ENCODE assay signal across 9 cellular contexts in the genomic region with DNA sequence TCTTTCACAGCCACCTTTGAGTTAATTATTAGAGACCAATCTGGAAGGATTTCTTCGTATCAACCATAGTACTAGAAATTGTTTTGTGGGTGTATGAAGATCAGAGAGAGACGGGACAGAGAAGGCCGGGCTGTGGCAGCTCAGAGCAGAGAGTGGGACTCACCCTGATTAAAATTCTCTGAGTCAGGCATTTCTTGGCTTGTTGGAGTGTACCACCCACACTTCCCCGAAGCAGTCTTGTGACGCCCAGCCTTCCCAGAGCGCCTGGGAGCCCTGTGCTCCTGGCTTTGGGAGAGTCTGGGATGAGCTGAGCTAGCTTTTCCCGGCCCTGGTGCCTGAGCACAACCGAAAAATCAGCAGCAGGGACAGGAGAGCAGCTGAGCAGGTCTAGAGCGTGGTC. TPM values are rescaled to one million over a fixed set of nuclear protein-coding genes. Genes with fewer than 3 reads are reported as not detected.
DNase-seq lines count a peak whose midpoint lies in the region; ATAC-seq, FAIRE-seq and TF ChIP-seq lines count a peak whose summit lies in the region.
"Had no signal": no experiment of that assay in that cellular context is flagged by ENCODE, and none has a peak within 500 bp of the region (broad histone marks: within the 10 kb centered on the region; RNA-seq: fewer than 3 reads in every experiment).

No MANE protein-coding gene starts in this region.

- H3K27me3 ChIP-seq in body of pancreas (no peaks in the 10 kb centered on the region), right cardiac atrium (ENCODE audit: control insufficient read depth, insufficient read depth) (no peaks in the 10 kb centered on the region)

- ATAC-seq in body of pancreas (peak; percentile 77), right cardiac atrium (peak; percentile 95 to 98), sciatic nerve (peak; percentile 97), HG02884 (IDR thresholded peaks at IDR 0.05; ENCODE audit: unreplicated experiment) (no peak), HG03135 (IDR thresholded peaks at IDR 0.05; ENCODE audit: unreplicated experiment) (no peak)

- H3K36me3 ChIP-seq in body of pancreas (replicated peaks in 1 of 2; ENCODE audit: insufficient read depth in 1 of 2, low read depth in 2 of 2), result no peaks in the 10 kb centered on the region

- WGBS in body of pancreas, 2 donors, result 26 to 31% methylated on average over 8 to 9 of the region's 9 CpGs
- 11% methylated on average over 9 of the region's 9 CpGs for WGBS in right cardiac atrium

- TF ChIP-seq CTCF in body of pancreas (IDR thresholded peaks at IDR 0.05), result no peak
- no peak for TF ChIP-seq CTCF in GM13977 (IDR thresholded peaks at IDR 0.05; ENCODE audit: extremely low read depth, insufficient read depth, missing control alignments)

- H3K27ac ChIP-seq in body of pancreas (peak overlapping the region; percentile 8 to 78 (median 74)), right cardiac atrium (ENCODE audit: low read length) (peak overlapping the region; percentile 86)

- H3K9me3 ChIP-seq in body of pancreas, result no peaks in the 10 kb centered on the region
- no peaks in the 10 kb centered on the region for H3K9me3 ChIP-seq in right cardiac atrium (ENCODE audit: control insufficient read depth, low read length)

- DNase-seq in ELF-1 (ENCODE audit: low read depth, low spot score) (peak; percentile 54), body of pancreas (peak; percentile 43 to 66 (median 62)), right cardiac atrium (peak; percentile 89 to 93 (median 89)), sciatic nerve (ENCODE audit: low spot score) (peak; percentile 90), GM13977 (ENCODE audit: low spot score) (no peak), GM12891 (ENCODE audit: insufficient read length, low spot score) (no peak)
- DNase-seq: NCI-H526 had no signal

- H3K4me3 ChIP-seq in body of pancreas (no peak overlapping the region), right cardiac atrium (ENCODE audit: low read length) (no peak overlapping the region)

- in situ Hi-C loops in GM13977 (cut with MboI; ENCODE audit: low pct_unique_long_range_greater_than_20kb, low sequenced_read_pairs, unreplicated experiment), result no loop called here

- intact Hi-C loops in body of pancreas (cut with DNase I) (no loop called here), right cardiac atrium (cut with DNase I) (no loop called here), sciatic nerve (cut with DNase I) (no loop called here)

- H3K4me1 ChIP-seq in body of pancreas, result peaks cover 14% of the 10 kb centered on the region
- H3K4me1 ChIP-seq in right cardiac atrium (ENCODE audit: control insufficient read depth, insufficient read depth, low read length), result peaks cover 17% of the 10 kb centered on the region

- peak in 1 of 3 donors; percentile 10 for TF ChIP-seq POLR2A in body of pancreas (IDR thresholded peaks at IDR 0.05)
- no peak for TF ChIP-seq POLR2A in GM12891 (IDR thresholded peaks at IDR 0.05; ENCODE audit: low read depth, low read length)

- no peak for FAIRE-seq in GM12891 (lab: Jason Lieb, UNC)

TF ChIP-seq in GM12891, 5 proteins besides CTCF, POLR2A, EP300 and RAD21:
- no peak for TF ChIP-seq POLR2AphosphoS5 (IDR thresholded peaks at IDR 0.05; ENCODE audit: low read depth, low read length)
- no peak for TF ChIP-seq SPI1 (IDR thresholded peaks at IDR 0.05; ENCODE audit: low read depth, low read length)
- TF ChIP-seq POU2F2 (IDR thresholded peaks at IDR 0.05; ENCODE audit: low read depth, low read length), result no peak
- TF ChIP-seq TAF1 (IDR thresholded peaks at IDR 0.05; ENCODE audit: low read depth, low read length), result no peak
- no peak for TF ChIP-seq PAX5 (IDR thresholded peaks at IDR 0.05; ENCODE audit: insufficient read depth, low read length, severe bottlenecking)

RNA-seq across cellular contexts. Expression of gene PLEKHM2, which starts 19.4 kb away (rescaled TPM):
- total RNA-seq in body of pancreas (10 to 100 TPM; 18.1 to 31.6 TPM), right cardiac atrium (10 to 100 TPM; 72.1 to 85.1 (median 76.1) TPM), sciatic nerve (67.8 TPM)
- polyA plus RNA-seq in right cardiac atrium, result 71.8 TPM
- polyA plus RNA-seq in GM12891 (2012; ENCODE audit: low read depth, missing spikeins), result 27.3 TPM

RNA-seq across cellular contexts. Expression of gene SLC25A34, which starts 32.5 kb away (rescaled TPM):
- total RNA-seq in body of pancreas (1 to 10 TPM; 5.7 to 6.9 TPM), right cardiac atrium (1 to 10 TPM; 3.0 to 4.4 (median 3.3) TPM), sciatic nerve (1.6 TPM)
- polyA plus RNA-seq in right cardiac atrium, result 8.1 TPM
- polyA plus RNA-seq in GM12891 (2012; ENCODE audit: low read depth, missing spikeins), result 0.42 TPM

RNA-seq across cellular contexts. Expression of gene TMEM82, which starts 38.7 kb away (rescaled TPM):
- not detected for total RNA-seq in body of pancreas
- total RNA-seq in right cardiac atrium, result not detected
- polyA plus RNA-seq in right cardiac atrium, result not detected
- not detected for total RNA-seq in sciatic nerve
- not detected for polyA plus RNA-seq in GM12891 (2012; ENCODE audit: low read depth, missing spikeins)

RNA-seq across cellular contexts. Expression of gene FBLIM1, which starts 55.0 kb away (rescaled TPM):
- total RNA-seq in body of pancreas (10 to 100 TPM; 42.5 to 46.2 TPM), right cardiac atrium (100 to 1,000 TPM in 1 of 4 donors, 10 to 100 TPM in 3; 83.6 to 112 (median 94.6) TPM), sciatic nerve (29.0 TPM)
- 95.0 TPM for polyA plus RNA-seq in right cardiac atrium
- polyA plus RNA-seq in GM12891 (2012; ENCODE audit: low read depth, missing spikeins), result not detected

Comparison
In these comparisons a context has a peak if more than half of its experiments do, and no peak if none do; other contexts are left out.
1. DNase-seq: peak in ELF-1 (single experiment), body of pancreas (4 of 4), right cardiac atrium (3 of 3) and sciatic nerve (single experiment); none in GM13977 (single experiment) and GM12891 (single experiment).
2. ATAC-seq: peak in body of pancreas (single experiment), right cardiac atrium (2 of 2) and sciatic nerve (single experiment); none in HG02884 (single experiment) and HG03135 (single experiment).